In the genomic region with DNA sequence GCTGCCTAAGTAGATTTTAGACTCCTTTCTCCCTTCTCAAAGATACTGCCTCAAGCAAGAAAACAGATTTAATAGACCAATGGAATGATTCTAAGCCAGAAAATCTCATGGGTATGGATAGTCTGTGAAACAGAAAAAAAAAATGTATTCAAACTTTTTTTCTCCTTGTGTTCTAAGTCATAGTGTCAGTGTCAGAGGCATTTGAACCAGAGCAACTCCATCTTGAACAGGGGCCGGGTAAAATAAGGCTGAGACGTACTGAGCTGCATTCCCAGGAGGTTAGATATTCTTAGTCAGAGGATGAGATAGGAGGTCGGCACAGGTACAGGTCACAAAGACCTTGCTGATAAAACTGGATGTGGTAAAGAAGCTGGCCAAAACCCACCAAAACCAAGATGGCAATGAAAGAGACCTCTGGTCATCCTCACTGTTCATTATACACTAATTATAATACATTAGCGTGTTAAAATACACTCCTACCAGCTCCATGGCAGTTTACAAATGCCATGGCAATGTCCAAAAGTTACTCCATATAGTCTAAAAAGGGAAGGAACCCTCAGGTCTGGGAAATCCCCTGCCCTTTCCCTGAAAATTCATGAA, we compare ENCODE assay signal across 1 cellular context.
TF ChIP-seq lines count a peak whose summit lies in the region.

No MANE protein-coding gene starts in this region.

TF ChIP-seq in K562, 482 proteins besides CTCF, POLR2A, EP300 and RAD21 (continued from another document and continues in another):
- TF ChIP-seq, protein P1, sequence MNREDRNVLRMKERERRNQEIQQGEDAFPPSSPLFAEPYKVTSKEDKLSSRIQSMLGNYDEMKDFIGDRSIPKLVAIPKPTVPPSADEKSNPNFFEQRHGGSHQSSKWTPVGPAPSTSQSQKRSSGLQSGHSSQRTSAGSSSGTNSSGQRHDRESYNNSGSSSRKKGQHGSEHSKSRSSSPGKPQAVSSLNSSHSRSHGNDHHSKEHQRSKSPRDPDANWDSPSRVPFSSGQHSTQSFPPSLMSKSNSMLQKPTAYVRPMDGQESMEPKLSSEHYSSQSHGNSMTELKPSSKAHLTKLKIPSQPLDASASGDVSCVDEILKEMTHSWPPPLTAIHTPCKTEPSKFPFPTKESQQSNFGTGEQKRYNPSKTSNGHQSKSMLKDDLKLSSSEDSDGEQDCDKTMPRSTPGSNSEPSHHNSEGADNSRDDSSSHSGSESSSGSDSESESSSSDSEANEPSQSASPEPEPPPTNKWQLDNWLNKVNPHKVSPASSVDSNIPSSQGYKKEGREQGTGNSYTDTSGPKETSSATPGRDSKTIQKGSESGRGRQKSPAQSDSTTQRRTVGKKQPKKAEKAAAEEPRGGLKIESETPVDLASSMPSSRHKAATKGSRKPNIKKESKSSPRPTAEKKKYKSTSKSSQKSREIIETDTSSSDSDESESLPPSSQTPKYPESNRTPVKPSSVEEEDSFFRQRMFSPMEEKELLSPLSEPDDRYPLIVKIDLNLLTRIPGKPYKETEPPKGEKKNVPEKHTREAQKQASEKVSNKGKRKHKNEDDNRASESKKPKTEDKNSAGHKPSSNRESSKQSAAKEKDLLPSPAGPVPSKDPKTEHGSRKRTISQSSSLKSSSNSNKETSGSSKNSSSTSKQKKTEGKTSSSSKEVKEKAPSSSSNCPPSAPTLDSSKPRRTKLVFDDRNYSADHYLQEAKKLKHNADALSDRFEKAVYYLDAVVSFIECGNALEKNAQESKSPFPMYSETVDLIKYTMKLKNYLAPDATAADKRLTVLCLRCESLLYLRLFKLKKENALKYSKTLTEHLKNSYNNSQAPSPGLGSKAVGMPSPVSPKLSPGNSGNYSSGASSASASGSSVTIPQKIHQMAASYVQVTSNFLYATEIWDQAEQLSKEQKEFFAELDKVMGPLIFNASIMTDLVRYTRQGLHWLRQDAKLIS (CRISPR knock-in tag; IDR thresholded peaks at IDR 0.05) = no peak
- TF ChIP-seq, protein P2, sequence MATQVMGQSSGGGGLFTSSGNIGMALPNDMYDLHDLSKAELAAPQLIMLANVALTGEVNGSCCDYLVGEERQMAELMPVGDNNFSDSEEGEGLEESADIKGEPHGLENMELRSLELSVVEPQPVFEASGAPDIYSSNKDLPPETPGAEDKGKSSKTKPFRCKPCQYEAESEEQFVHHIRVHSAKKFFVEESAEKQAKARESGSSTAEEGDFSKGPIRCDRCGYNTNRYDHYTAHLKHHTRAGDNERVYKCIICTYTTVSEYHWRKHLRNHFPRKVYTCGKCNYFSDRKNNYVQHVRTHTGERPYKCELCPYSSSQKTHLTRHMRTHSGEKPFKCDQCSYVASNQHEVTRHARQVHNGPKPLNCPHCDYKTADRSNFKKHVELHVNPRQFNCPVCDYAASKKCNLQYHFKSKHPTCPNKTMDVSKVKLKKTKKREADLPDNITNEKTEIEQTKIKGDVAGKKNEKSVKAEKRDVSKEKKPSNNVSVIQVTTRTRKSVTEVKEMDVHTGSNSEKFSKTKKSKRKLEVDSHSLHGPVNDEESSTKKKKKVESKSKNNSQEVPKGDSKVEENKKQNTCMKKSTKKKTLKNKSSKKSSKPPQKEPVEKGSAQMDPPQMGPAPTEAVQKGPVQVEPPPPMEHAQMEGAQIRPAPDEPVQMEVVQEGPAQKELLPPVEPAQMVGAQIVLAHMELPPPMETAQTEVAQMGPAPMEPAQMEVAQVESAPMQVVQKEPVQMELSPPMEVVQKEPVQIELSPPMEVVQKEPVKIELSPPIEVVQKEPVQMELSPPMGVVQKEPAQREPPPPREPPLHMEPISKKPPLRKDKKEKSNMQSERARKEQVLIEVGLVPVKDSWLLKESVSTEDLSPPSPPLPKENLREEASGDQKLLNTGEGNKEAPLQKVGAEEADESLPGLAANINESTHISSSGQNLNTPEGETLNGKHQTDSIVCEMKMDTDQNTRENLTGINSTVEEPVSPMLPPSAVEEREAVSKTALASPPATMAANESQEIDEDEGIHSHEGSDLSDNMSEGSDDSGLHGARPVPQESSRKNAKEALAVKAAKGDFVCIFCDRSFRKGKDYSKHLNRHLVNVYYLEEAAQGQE (CRISPR knock-in tag; IDR thresholded peaks at IDR 0.05; ENCODE audit: low read depth) = no peak
- peak; percentile 88; the same call in 1 of the 2 replicates for TF ChIP-seq TCF15 (CRISPR knock-in tag; IDR thresholded peaks at IDR 0.05)
- TF ChIP-seq TFAM (CRISPR knock-in tag; conservative IDR thresholded peaks at IDR 0.05) = no peak
- TF ChIP-seq, protein P3, sequence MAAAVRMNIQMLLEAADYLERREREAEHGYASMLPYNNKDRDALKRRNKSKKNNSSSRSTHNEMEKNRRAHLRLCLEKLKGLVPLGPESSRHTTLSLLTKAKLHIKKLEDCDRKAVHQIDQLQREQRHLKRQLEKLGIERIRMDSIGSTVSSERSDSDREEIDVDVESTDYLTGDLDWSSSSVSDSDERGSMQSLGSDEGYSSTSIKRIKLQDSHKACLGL (CRISPR knock-in tag; IDR thresholded peaks at IDR 0.05; ENCODE audit: borderline replicate concordance, poor library complexity, severe bottlenecking) = peak; percentile 65
- TF ChIP-seq HES1 (IDR thresholded peaks at IDR 0.05; ENCODE audit: low read depth) = no peak
- no peak for TF ChIP-seq SIRT6 (IDR thresholded peaks at IDR 0.05; ENCODE audit: low read depth, low read length)
- TF ChIP-seq CGGBP1 (CRISPR knock-in tag; IDR thresholded peaks at IDR 0.05) = no peak
- TF ChIP-seq C11orf30 (IDR thresholded peaks at IDR 0.05; ENCODE audit: low read depth) = no peak
- no peak for TF ChIP-seq CREBBP (IDR thresholded peaks at IDR 0.05; ENCODE audit: low read depth, low read length)
- peak; percentile 99 for TF ChIP-seq SMAD4 (CRISPR knock-in tag; conservative IDR thresholded peaks at IDR 0.05)
- TF ChIP-seq, protein P4, sequence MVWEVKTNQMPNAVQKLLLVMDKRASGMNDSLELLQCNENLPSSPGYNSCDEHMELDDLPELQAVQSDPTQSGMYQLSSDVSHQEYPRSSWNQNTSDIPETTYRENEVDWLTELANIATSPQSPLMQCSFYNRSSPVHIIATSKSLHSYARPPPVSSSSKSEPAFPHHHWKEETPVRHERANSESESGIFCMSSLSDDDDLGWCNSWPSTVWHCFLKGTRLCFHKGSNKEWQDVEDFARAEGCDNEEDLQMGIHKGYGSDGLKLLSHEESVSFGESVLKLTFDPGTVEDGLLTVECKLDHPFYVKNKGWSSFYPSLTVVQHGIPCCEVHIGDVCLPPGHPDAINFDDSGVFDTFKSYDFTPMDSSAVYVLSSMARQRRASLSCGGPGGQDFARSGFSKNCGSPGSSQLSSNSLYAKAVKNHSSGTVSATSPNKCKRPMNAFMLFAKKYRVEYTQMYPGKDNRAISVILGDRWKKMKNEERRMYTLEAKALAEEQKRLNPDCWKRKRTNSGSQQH (CRISPR knock-in tag; IDR thresholded peaks at IDR 0.05) = peak; percentile 91; the same call in 1 of the 2 replicates
- TF ChIP-seq FOXJ3 (CRISPR knock-in tag; IDR thresholded peaks at IDR 0.05) = no peak
- no peak for TF ChIP-seq NR3C1 (CRISPR knock-in tag; IDR thresholded peaks at IDR 0.05)
- TF ChIP-seq SNRNP70 (optimal IDR thresholded peaks at IDR 0.05; ENCODE audit: low read depth, low read length) = no peak
- no peak for TF ChIP-seq EP400 (IDR thresholded peaks at IDR 0.05)
- TF ChIP-seq ZFPM2 (CRISPR knock-in tag; IDR thresholded peaks at IDR 0.05) = 0 out of 2 replicates have a peak, but pooled peaks have one; percentile 57
- no peak for TF ChIP-seq ZNF780A (CRISPR knock-in tag; IDR thresholded peaks at IDR 0.05)
- no peak for TF ChIP-seq CREM (IDR thresholded peaks at IDR 0.05; ENCODE audit: low read depth)
- TF ChIP-seq, protein P5, sequence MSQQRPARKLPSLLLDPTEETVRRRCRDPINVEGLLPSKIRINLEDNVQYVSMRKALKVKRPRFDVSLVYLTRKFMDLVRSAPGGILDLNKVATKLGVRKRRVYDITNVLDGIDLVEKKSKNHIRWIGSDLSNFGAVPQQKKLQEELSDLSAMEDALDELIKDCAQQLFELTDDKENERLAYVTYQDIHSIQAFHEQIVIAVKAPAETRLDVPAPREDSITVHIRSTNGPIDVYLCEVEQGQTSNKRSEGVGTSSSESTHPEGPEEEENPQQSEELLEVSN (IDR thresholded peaks at IDR 0.05; ENCODE audit: borderline replicate concordance in 1 of 2, extremely low read depth in 1 of 2, insufficient read depth in 1 of 2, insufficient read length in 1 of 2, low read depth in 1 of 2, low read length in 1 of 2, poor library complexity in 1 of 2, severe bottlenecking in 1 of 2) = no peak
- peak; percentile 90 for TF ChIP-seq ZBTB17 (CRISPR knock-in tag; IDR thresholded peaks at IDR 0.05)
- TF ChIP-seq SMARCA4 (IDR thresholded peaks at IDR 0.05) = no peak
- TF ChIP-seq ZNF280B (CRISPR knock-in tag; IDR thresholded peaks at IDR 0.05) = peak; percentile 95
- peak; percentile 58; the same call in 1 of the 2 replicates for TF ChIP-seq GTF2E2 (tag; IDR thresholded peaks at IDR 0.05)
- TF ChIP-seq JUND (IDR thresholded peaks at IDR 0.05; ENCODE audit: borderline replicate concordance, low read depth, low read length) = no peak
- TF ChIP-seq JUND (tag; IDR thresholded peaks at IDR 0.05; ENCODE audit: borderline replicate concordance, low read depth, low read length) = peak; percentile 79; the same call in 1 of the 3 replicates
- peak; percentile 78 for TF ChIP-seq GATAD2A (IDR thresholded peaks at IDR 0.05)
- peak in 1 of 2 experiments; percentile 84; a peak in 2 of 4 replicates for TF ChIP-seq MAZ (CRISPR knock-in tag; conservative IDR thresholded peaks at IDR 0.05 in 1 of 2, IDR thresholded peaks at IDR 0.05 in 1 of 2)
- TF ChIP-seq TRIM28 (IDR thresholded peaks at IDR 0.05) = no peak
- TF ChIP-seq HIVEP1 (CRISPR knock-in tag; IDR thresholded peaks at IDR 0.05) = peak; percentile 92
- TF ChIP-seq MTA3 (IDR thresholded peaks at IDR 0.05; ENCODE audit: borderline replicate concordance) = no peak
- TF ChIP-seq, protein P6, sequence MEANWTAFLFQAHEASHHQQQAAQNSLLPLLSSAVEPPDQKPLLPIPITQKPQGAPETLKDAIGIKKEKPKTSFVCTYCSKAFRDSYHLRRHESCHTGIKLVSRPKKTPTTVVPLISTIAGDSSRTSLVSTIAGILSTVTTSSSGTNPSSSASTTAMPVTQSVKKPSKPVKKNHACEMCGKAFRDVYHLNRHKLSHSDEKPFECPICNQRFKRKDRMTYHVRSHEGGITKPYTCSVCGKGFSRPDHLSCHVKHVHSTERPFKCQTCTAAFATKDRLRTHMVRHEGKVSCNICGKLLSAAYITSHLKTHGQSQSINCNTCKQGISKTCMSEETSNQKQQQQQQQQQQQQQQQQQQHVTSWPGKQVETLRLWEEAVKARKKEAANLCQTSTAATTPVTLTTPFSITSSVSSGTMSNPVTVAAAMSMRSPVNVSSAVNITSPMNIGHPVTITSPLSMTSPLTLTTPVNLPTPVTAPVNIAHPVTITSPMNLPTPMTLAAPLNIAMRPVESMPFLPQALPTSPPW (CRISPR knock-in tag; IDR thresholded peaks at IDR 0.05) = peak; percentile 14; the same call in 1 of the 2 replicates
